18 cellular contexts compared by ENCODE assay signal in the genomic region with DNA sequence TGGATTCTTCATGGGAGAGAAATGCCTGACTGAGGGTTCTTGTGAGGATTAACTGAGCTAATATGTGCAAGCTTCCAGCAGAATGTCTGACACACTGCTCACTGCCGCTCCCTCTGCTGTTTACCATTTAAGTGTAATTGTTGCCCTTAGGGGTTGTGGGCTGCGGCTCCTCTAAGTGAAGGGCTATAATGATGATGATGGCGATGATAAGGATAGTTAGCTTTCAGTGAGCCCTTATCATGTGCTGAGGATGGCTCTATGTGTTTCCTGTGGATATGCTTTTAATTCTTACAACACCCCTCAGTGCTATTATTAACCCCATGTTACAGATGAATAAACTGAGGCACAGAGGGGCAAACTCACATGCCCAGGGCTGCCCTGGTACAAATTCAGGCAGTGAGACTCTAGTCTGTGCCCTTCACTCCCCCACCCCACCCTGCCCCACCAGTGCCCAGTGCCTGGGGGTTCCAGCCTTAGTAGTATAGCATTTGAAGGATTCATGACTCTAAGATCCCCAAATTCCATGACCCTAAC. TPM values are rescaled to one million over a fixed set of nuclear protein-coding genes. Genes with fewer than 3 reads are reported as not detected.
A peak's percentile ranks its signal among the peaks of the same experiment; 100 is the strongest.
DNase-seq lines count a peak whose midpoint lies in the region; ATAC-seq, FAIRE-seq and TF ChIP-seq lines count a peak whose summit lies in the region.
"Had no signal": no experiment of that assay in that cellular context is flagged by ENCODE, and none has a peak within 500 bp of the region (broad histone marks: within the 10 kb centered on the region; RNA-seq: fewer than 3 reads in every experiment).

No MANE protein-coding gene starts in this region.

- no peak overlapping the region for H3K9ac ChIP-seq in kidney (ENCODE audit: low read length in 2 of 2)
- H3K9ac ChIP-seq: parathyroid adenoma had no signal

- peak; percentile 63 for DNase-seq in Daoy (ENCODE audit: low read depth)
- DNase-seq in Jurkat, Clone E6-1 (ENCODE audit: low read depth, low spot score), result peak; percentile 1
- peak; percentile 25 for DNase-seq in T1000 (lab: John Stamatoyannopoulos, UW)
- peak; percentile 4 for DNase-seq in kidney
- no peak for DNase-seq in NCI-H187 treated with DMSO at 0.1 percent for 48 hours (lab: John Stamatoyannopoulos, UW)
- no peak for DNase-seq in HT-29 (ENCODE audit: low spot score)
- no peak for DNase-seq in NCI-H2196 treated with DMSO at 0.1 percent for 48 hours (lab: John Stamatoyannopoulos, UW; ENCODE audit: unreplicated experiment)
- DNase-seq: activated CD4-positive, alpha-beta T cell treated with anti-CD3 and anti-CD28 coated beads, Interleukin-2, amount 10 ng/mL, durations not matched to agents 7 days and 5 days; activated T-cell treated with anti-CD3 and anti-CD28 coated beads for 4 hours; AML-193; cortex of kidney; NCI-H2171 treated with DMSO at 0.1 percent for 48 hours; SIG-M5; stimulated activated CD4-positive, alpha-beta T cell treated with anti-CD3 and anti-CD28 coated beads, Interleukin-4, amount 100 ng/mL, for 1 hour; T-helper 9 cell had no signal

- H3K36me3 ChIP-seq in kidney (ENCODE audit: control insufficient read depth in 1 of 2, insufficient read depth in 2 of 2, low read length in 2 of 2), result no peaks in the 10 kb centered on the region

- H3K4me3 ChIP-seq in Jurkat, Clone E6-1 (ENCODE audit: low read length), result no peak overlapping the region
- no peak overlapping the region for H3K4me3 ChIP-seq in kidney (ENCODE audit: low read length in 2 of 2)

- intact Hi-C loops in kidney (cut with DNase I), result no loop called here

- ATAC-seq in HG03571 (IDR thresholded peaks at IDR 0.05; ENCODE audit: unreplicated experiment), result no peak

- no peak overlapping the region for H3K27ac ChIP-seq in kidney (ENCODE audit: low read depth in 2 of 2, low read length in 2 of 2)
- H3K27ac ChIP-seq: parathyroid adenoma had no signal

- H3K9me3 ChIP-seq in kidney (ENCODE audit: control insufficient read depth in 1 of 2, low read length in 2 of 2), result no peaks in the 10 kb centered on the region

- no peak for TF ChIP-seq CTCF in kidney (IDR thresholded peaks at IDR 0.05; ENCODE audit: borderline replicate concordance, extremely low read depth, insufficient read depth)

- peaks cover 14 to 18% of the 10 kb centered on the region in 2 donors for H3K4me1 ChIP-seq in kidney (ENCODE audit: control insufficient read depth in 1 of 2, insufficient read depth in 1 of 2, low read depth in 1 of 2, low read length in 2 of 2)

- no peak for FAIRE-seq in kidney (lab: Jason Lieb, UNC)
- FAIRE-seq: frontal cortex had no signal

RNA-seq across cellular contexts. Expression of a gene that starts 33.4 kb away (rescaled TPM):
- total RNA-seq in Daoy (2014; rRNA removed; shearing (Covaris generic)), result 27.3 and 33.4 TPM in 2 replicates
- polyA plus RNA-seq in Jurkat, Clone E6-1 (2012; ENCODE audit: insufficient read depth, insufficient read length), result not detected
- 611 TPM for total RNA-seq in kidney
- 44.6 TPM for polyA plus RNA-seq in kidney (ENCODE audit: insufficient read depth, low read depth, low replicate concordance)
- 253 and 254 TPM in 2 replicates for total RNA-seq in HT-29 (2014; rRNA removed; shearing (Covaris generic))

Comparison
In these comparisons a context has a peak if more than half of its experiments do, and no peak if none do; other contexts are left out.
1. DNase-seq: peak in Daoy (single experiment), Jurkat, Clone E6-1 (single experiment), T1000 (single experiment) and kidney (single experiment); none in NCI-H187 treated with DMSO at 0.1 percent for 48 hours (single experiment), HT-29 (single experiment) and NCI-H2196 treated with DMSO at 0.1 percent for 48 hours (single experiment).